ENCODE assay signal across 9 cellular contexts in genomic region chr20:40251284-40251932, GRCh38.
DNase-seq lines count a peak whose midpoint lies in the region; ATAC-seq and TF ChIP-seq lines count a peak whose summit lies in the region.
"Had no signal": no experiment of that assay in that cellular context is flagged by ENCODE, and none has a peak within 500 bp of the region (broad histone marks: within the 10 kb centered on the region; RNA-seq: fewer than 3 reads in every experiment).

No MANE protein-coding gene starts in this region.

- no peaks in the 10 kb centered on the region for H3K36me3 Mint-ChIP-seq in Calu3 (ENCODE audit: insufficient read depth, unreplicated experiment)
- no peaks in the 10 kb centered on the region for H3K36me3 Mint-ChIP-seq in activated CD4-positive, alpha-beta T cell treated with anti-CD3 and anti-CD28 coated beads, Interleukin-2, amount 10 ng/mL, durations not matched to agents 7 days and 5 days (ENCODE audit: low read depth)

- peak; percentile 24 for DNase-seq in Calu3
- DNase-seq in HT1080 (ENCODE audit: low read depth), result peak; percentile 52
- peak in 1 of 2 donors; percentile 19 for DNase-seq in left colon
- no peak for DNase-seq in NOMO-1 treated with dmso at 0.1 percent for 144 hours (lab: John Stamatoyannopoulos, UW; ENCODE audit: unreplicated experiment)
- no peak for DNase-seq in activated CD4-positive, alpha-beta T cell treated with anti-CD3 and anti-CD28 coated beads, Interleukin-2, amount 10 ng/mL, durations not matched to agents 7 days and 5 days
- no peak for DNase-seq in NCI-H1105 treated with DMSO at 0.1 percent for 48 hours (lab: John Stamatoyannopoulos, UW)
- DNase-seq in hypothalamus (lab: John Stamatoyannopoulos, UW), result no peak
- DNase-seq: activated naive CD4-positive, alpha-beta T cell treated with anti-CD3 and anti-CD28 coated beads for 36 hours had no signal

- H3K4me1 Mint-ChIP-seq in Calu3 (ENCODE audit: low read depth, unreplicated experiment), result no peaks in the 10 kb centered on the region
- H3K4me1 Mint-ChIP-seq in activated CD4-positive, alpha-beta T cell treated with anti-CD3 and anti-CD28 coated beads, Interleukin-2, amount 10 ng/mL, durations not matched to agents 7 days and 5 days, result no peaks in the 10 kb centered on the region

- H3K9me3 Mint-ChIP-seq in Calu3 (ENCODE audit: low read depth, unreplicated experiment), result peaks cover 2% of the 10 kb centered on the region
- H3K9me3 Mint-ChIP-seq in activated CD4-positive, alpha-beta T cell treated with anti-CD3 and anti-CD28 coated beads, Interleukin-2, amount 10 ng/mL, durations not matched to agents 7 days and 5 days, result peaks cover 2% of the 10 kb centered on the region

- H3K27ac Mint-ChIP-seq in Calu3 (ENCODE audit: unreplicated experiment), result no peak overlapping the region
- H3K27ac Mint-ChIP-seq in activated CD4-positive, alpha-beta T cell treated with anti-CD3 and anti-CD28 coated beads, Interleukin-2, amount 10 ng/mL, durations not matched to agents 7 days and 5 days, result no peak overlapping the region
- H3K27ac Mint-ChIP-seq: activated naive CD4-positive, alpha-beta T cell treated with anti-CD3 and anti-CD28 coated beads for 36 hours had no signal

- CTCF ChIA-PET in Calu3 (lab: Charles Lee), result no interaction called here
- CTCF ChIA-PET in activated CD4-positive, alpha-beta T cell treated with anti-CD3 and anti-CD28 coated beads, Interleukin-2, amount 10 ng/mL, durations not matched to agents 7 days and 5 days (lab: Charles Lee), result no interaction called here

- intact Hi-C loops in Calu3 (cut with micrococcal nuclease; ENCODE audit: unreplicated experiment), result no loop called here
- intact Hi-C loops in left colon (cut with DNase I, micrococcal nuclease), result no loop called here

- peaks cover 3% of the 10 kb centered on the region for H3K27me3 Mint-ChIP-seq in Calu3 (ENCODE audit: unreplicated experiment)
- H3K27me3 Mint-ChIP-seq in activated CD4-positive, alpha-beta T cell treated with anti-CD3 and anti-CD28 coated beads, Interleukin-2, amount 10 ng/mL, durations not matched to agents 7 days and 5 days, result no peaks in the 10 kb centered on the region

- no peak overlapping the region for H3K27ac ChIP-seq in VCaP

- no TSS peak for BruUV-seq in Calu3 (replicated peaks; lab: Mats Ljungman, UMichigan)

- POLR2A ChIA-PET in activated CD4-positive, alpha-beta T cell treated with anti-CD3 and anti-CD28 coated beads, Interleukin-2, amount 10 ng/mL, durations not matched to agents 7 days and 5 days (lab: Charles Lee), result no interaction called here

- peak; percentile 43 for ATAC-seq in left colon

- peak; percentile 37 for TF ChIP-seq CTCF in Calu3 (IDR thresholded peaks at IDR 0.05; ENCODE audit: unreplicated experiment)
- peak; percentile 71 for TF ChIP-seq CTCF in VCaP (conservative IDR thresholded peaks at IDR 0.05)

- H3K4me3 Mint-ChIP-seq in Calu3 (ENCODE audit: low read depth, unreplicated experiment), result no peak overlapping the region
- H3K4me3 Mint-ChIP-seq in activated CD4-positive, alpha-beta T cell treated with anti-CD3 and anti-CD28 coated beads, Interleukin-2, amount 10 ng/mL, durations not matched to agents 7 days and 5 days, result no peak overlapping the region
- H3K4me3 Mint-ChIP-seq: activated naive CD4-positive, alpha-beta T cell treated with anti-CD3 and anti-CD28 coated beads for 36 hours had no signal

Comparison
In these comparisons a context has a peak if more than half of its experiments do, and no peak if none do; other contexts are left out.
1. DNase-seq: peak in Calu3 (single experiment) and HT1080 (single experiment); none in NOMO-1 treated with dmso at 0.1 percent for 144 hours (single experiment), activated CD4-positive, alpha-beta T cell treated with anti-CD3 and anti-CD28 coated beads, Interleukin-2, amount 10 ng/mL, durations not matched to agents 7 days and 5 days (single experiment), NCI-H1105 treated with DMSO at 0.1 percent for 48 hours (single experiment) and hypothalamus (0 of 51).